In the genomic region with DNA sequence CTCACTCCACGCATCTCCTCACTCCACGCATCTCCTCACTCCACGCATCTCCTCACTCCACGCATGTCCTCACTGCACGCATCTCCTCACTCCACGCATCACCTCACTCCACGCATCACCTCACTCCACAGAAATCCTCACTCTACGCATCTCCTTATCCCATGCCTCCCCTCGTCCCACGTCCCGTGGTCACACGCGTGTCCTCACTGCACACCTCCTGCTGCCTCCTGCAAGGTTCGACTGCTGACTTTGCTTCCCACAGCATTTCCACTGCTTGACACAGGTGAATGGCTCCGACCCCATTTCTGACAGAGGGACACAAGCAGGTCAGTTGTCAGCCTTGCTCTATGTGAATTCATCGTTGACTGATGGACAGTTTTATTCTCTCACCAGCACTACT, we compare ENCODE assay signal across 18 cellular contexts.
DNase-seq lines count a peak whose midpoint lies in the region; ATAC-seq and TF ChIP-seq lines count a peak whose summit lies in the region.
"Had no signal": no experiment of that assay in that cellular context is flagged by ENCODE, and none has a peak within 500 bp of the region (broad histone marks: within the 10 kb centered on the region; RNA-seq: fewer than 3 reads in every experiment).

No MANE protein-coding gene starts in this region.

- no peak overlapping the region for H3K27ac Mint-ChIP-seq in activated CD4-positive, alpha-beta T cell treated with anti-CD3 and anti-CD28 coated beads for 36 hours
- H3K27ac Mint-ChIP-seq: HFFc6 had no signal

- H3K9me3 Mint-ChIP-seq in activated CD4-positive, alpha-beta T cell treated with anti-CD3 and anti-CD28 coated beads for 36 hours (ENCODE audit: low read depth), result no peaks in the 10 kb centered on the region
- H3K9me3 Mint-ChIP-seq: HFFc6, IgD-negative memory B cell had no signal

- H3K79me2 ChIP-seq in osteoblast (ENCODE audit: insufficient read depth, low read length) (no peaks in the 10 kb centered on the region), PC-9 (ENCODE audit: low read depth) (no peaks in the 10 kb centered on the region)

- no peak overlapping the region for H3K4me3 Mint-ChIP-seq in activated CD4-positive, alpha-beta T cell treated with anti-CD3 and anti-CD28 coated beads for 36 hours
- H3K4me3 Mint-ChIP-seq: HFFc6, IgD-negative memory B cell had no signal

- no peaks in the 10 kb centered on the region for H3K27me3 Mint-ChIP-seq in activated CD4-positive, alpha-beta T cell treated with anti-CD3 and anti-CD28 coated beads for 36 hours
- H3K27me3 Mint-ChIP-seq: IgD-negative memory B cell had no signal

- BruUV-seq in PC-9 (replicated peaks; lab: Mats Ljungman, UMichigan), result no TSS peak

- H3F3A ChIP-seq in PC-9 (ENCODE audit: insufficient read depth, low read depth), result no peaks in the 10 kb centered on the region

- POLR2A ChIA-PET in RWPE1 (lab: Yijun Ruan, JAX; ENCODE audit: low non-redundant PET), result no interaction called here
- POLR2A ChIA-PET in activated CD4-positive, alpha-beta T cell treated with anti-CD3 and anti-CD28 coated beads for 36 hours (lab: Charles Lee), result no interaction called here
- POLR2A ChIA-PET in PC-9 (lab: Charles Lee; ENCODE audit: unreplicated experiment), result no interaction called here

- H3K9me3 ChIP-seq in BE2C, result no peaks in the 10 kb centered on the region
- no peaks in the 10 kb centered on the region for H3K9me3 ChIP-seq in left lung
- no peaks in the 10 kb centered on the region for H3K9me3 ChIP-seq in osteoblast (ENCODE audit: low read depth, low read length)
- H3K9me3 ChIP-seq in PC-9 (ENCODE audit: insufficient read depth, low read depth), result no peaks in the 10 kb centered on the region

- ATAC-seq in left lung, result no peak
- ATAC-seq in HG03108 (IDR thresholded peaks at IDR 0.05; ENCODE audit: unreplicated experiment), result no peak
- no peak for ATAC-seq in activated CD4-positive, alpha-beta T cell treated with anti-CD3 and anti-CD28 coated beads for 36 hours

- no peak overlapping the region for H3K4me3 ChIP-seq in BE2C (ENCODE audit: low read depth, low read length)
- H3K4me3 ChIP-seq in left lung, result no peak overlapping the region
- no peak overlapping the region for H3K4me3 ChIP-seq in osteoblast (ENCODE audit: insufficient read depth, low read length)
- H3K4me3 ChIP-seq in PC-9, result no peak overlapping the region

- peaks cover 32% of the 10 kb centered on the region for H3K36me3 Mint-ChIP-seq in activated CD4-positive, alpha-beta T cell treated with anti-CD3 and anti-CD28 coated beads for 36 hours (ENCODE audit: low read depth)

- H3K27ac ChIP-seq in RWPE1 (peak overlapping the region; percentile 63), left lung (peak overlapping the region; percentile 74 to 83), osteoblast (ENCODE audit: low read depth, low read length) (no peak overlapping the region), PC-9 (no peak overlapping the region)

- peak; percentile 2 for DNase-seq in BE2C
- no peak for DNase-seq in RWPE1 (ENCODE audit: low spot score)
- peak; percentile 20 to 37 for DNase-seq in left lung
- peak; percentile 23 for DNase-seq in osteoblast (ENCODE audit: insufficient read length, low spot score, missing footprints)
- DNase-seq in activated CD4-positive, alpha-beta T cell treated with anti-CD3 and anti-CD28 coated beads for 36 hours, result no peak
- DNase-seq in dermis blood vessel endothelial cell, result no peak
- no peak for DNase-seq in PC-9
- DNase-seq: COR-L47, EL, HFFc6, NCI-H1105, NCI-H1694, NCI-H2107, NCI-H345, NCI-H69, SIG-M5 had no signal

- H2AFZ ChIP-seq in osteoblast (ENCODE audit: low read length), result no peak overlapping the region
- no peak overlapping the region for H2AFZ ChIP-seq in PC-9

- CTCF ChIA-PET in RWPE1 (lab: Yijun Ruan, JAX), result interaction anchor here (0.6 kb wide), 1 partner anchor 8 kb away, joined by 3 read pairs; no protein-coding TSS in a partner anchor
- CTCF ChIA-PET in activated CD4-positive, alpha-beta T cell treated with anti-CD3 and anti-CD28 coated beads for 36 hours (lab: Charles Lee), result no interaction called here
- CTCF ChIA-PET in PC-9 (lab: Charles Lee), result no interaction called here

- no peaks in the 10 kb centered on the region for H3K4me1 Mint-ChIP-seq in activated CD4-positive, alpha-beta T cell treated with anti-CD3 and anti-CD28 coated beads for 36 hours
- H3K4me1 Mint-ChIP-seq: IgD-negative memory B cell had no signal

- H3K9me2 ChIP-seq in PC-9 (ENCODE audit: insufficient read depth), result no peaks in the 10 kb centered on the region

- H3K4me1 ChIP-seq in BE2C, result no peaks in the 10 kb centered on the region
- no peaks in the 10 kb centered on the region for H3K4me1 ChIP-seq in left lung
- H3K4me1 ChIP-seq in osteoblast (ENCODE audit: insufficient read depth, low read length), result no peaks in the 10 kb centered on the region
- no peaks in the 10 kb centered on the region for H3K4me1 ChIP-seq in PC-9 (replicated peaks; ENCODE audit: insufficient read depth)

- peaks cover 49% of the 10 kb centered on the region for H3K36me3 ChIP-seq in BE2C
- peaks cover 0 to 97% of the 10 kb centered on the region in 2 donors for H3K36me3 ChIP-seq in left lung
- H3K36me3 ChIP-seq in osteoblast (ENCODE audit: insufficient read depth, low read length), result peaks cover 7% of the 10 kb centered on the region
- H3K36me3 ChIP-seq in PC-9 (ENCODE audit: low read depth), result peaks cover 16% of the 10 kb centered on the region

- H4K20me1 ChIP-seq in osteoblast (ENCODE audit: insufficient read depth, low read length) (no peaks in the 10 kb centered on the region), PC-9 (ENCODE audit: insufficient read depth) (no peaks in the 10 kb centered on the region)

- intact Hi-C loops in left lung (cut with DNase I), result no loop called here
- intact Hi-C loops in activated CD4-positive, alpha-beta T cell treated with anti-CD3 and anti-CD28 coated beads for 36 hours (cut with DNase I, micrococcal nuclease), result no loop called here
- intact Hi-C loops in PC-9 (cut with micrococcal nuclease; ENCODE audit: unreplicated experiment), result no loop called here

- TF ChIP-seq CTCF in BE2C (IDR thresholded peaks at IDR 0.05; ENCODE audit: low read depth, low read length) (no peak), RWPE1 (conservative IDR thresholded peaks at IDR 0.05; ENCODE audit: low read depth) (no peak), left lung (IDR thresholded peaks at IDR 0.05) (no peak), osteoblast (IDR thresholded peaks at IDR 0.05; ENCODE audit: extremely low read depth, low read depth, low read length) (no peak), PC-9 (conservative IDR thresholded peaks at IDR 0.05) (no peak)

- H3K4me2 ChIP-seq in osteoblast (ENCODE audit: insufficient read depth, low read length) (no peak overlapping the region), PC-9 (no peak overlapping the region)

- H3K27me3 ChIP-seq in BE2C (no peaks in the 10 kb centered on the region), left lung (no peaks in the 10 kb centered on the region), osteoblast (ENCODE audit: insufficient read depth, low read length) (no peaks in the 10 kb centered on the region), PC-9 (ENCODE audit: insufficient read depth, low read depth) (no peaks in the 10 kb centered on the region)

Comparison
In these comparisons a context has a peak if more than half of its experiments do, and no peak if none do; other contexts are left out.
1. DNase-seq: peak in BE2C (single experiment), left lung (2 of 2) and osteoblast (single experiment); none in RWPE1 (single experiment), activated CD4-positive, alpha-beta T cell treated with anti-CD3 and anti-CD28 coated beads for 36 hours (single experiment), dermis blood vessel endothelial cell (single experiment) and PC-9 (0 of 2).
2. H3K27ac ChIP-seq: peak in RWPE1 (single experiment) and left lung (2 of 2); none in osteoblast (single experiment) and PC-9 (single experiment).